In the genomic region with DNA sequence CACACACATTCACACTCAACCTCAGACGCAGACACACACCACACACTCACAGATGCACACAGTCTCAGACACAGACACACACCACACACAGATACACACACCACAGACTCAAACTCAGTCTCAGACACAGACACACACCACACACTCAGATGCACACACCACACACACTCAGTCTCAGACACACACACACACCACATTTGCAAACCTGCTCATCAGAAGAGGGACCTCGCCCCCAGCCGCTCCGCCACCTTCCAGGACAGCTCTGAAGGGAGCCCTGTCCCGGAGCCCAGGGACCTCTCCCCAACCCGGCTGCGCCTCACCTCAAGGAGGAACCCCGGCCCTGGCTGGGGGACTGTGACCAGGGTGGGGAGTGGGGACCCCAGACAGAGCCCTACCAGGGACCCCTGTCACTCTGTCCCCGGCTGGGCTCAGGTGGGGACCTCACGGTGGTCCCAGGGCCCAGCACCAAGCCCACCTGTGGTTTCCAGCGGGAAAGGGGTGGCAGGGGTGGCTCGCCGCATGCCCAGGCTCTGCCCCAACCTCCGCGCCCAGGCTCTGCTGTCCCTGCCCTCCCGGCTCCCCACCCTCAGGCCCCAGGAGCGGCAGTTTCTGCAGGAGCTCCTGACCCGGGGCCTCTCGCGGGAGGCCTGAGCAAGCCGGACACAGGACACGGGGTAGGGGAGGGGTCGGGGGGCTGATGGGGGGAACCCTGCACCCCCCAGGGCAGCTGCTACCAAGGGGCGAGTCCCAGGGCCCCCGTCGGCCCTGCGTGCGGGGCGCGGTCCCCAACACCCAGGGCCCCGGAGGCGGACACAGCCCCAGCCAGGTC, we compare ENCODE assay signal across 9 cellular contexts. TPM values are rescaled to one million over a fixed set of nuclear protein-coding genes. Genes with fewer than 3 reads are reported as not detected.
DNase-seq lines count a peak whose midpoint lies in the region; ATAC-seq and TF ChIP-seq lines count a peak whose summit lies in the region.
"Had no signal": no experiment of that assay in that cellular context is flagged by ENCODE, and none has a peak within 500 bp of the region (broad histone marks: within the 10 kb centered on the region; RNA-seq: fewer than 3 reads in every experiment).

No MANE protein-coding gene starts in this region.

- CTCF ChIA-PET in activated CD4-positive, alpha-beta T cell treated with anti-CD3 and anti-CD28 coated beads, Interleukin-2, amount 10 ng/mL, durations not matched to agents 7 days and 5 days (lab: Charles Lee) = no interaction called here

- POLR2A ChIA-PET in activated CD4-positive, alpha-beta T cell treated with anti-CD3 and anti-CD28 coated beads, Interleukin-2, amount 10 ng/mL, durations not matched to agents 7 days and 5 days (lab: Charles Lee) = no interaction called here

- H3K4me3 ChIP-seq in cardiac fibroblast (replicated peaks in 1 of 2; ENCODE audit: low read depth in 2 of 2, low read length in 2 of 2) = peak overlapping the region; percentile 46 to 82
- peak overlapping the region; percentile 79 for H3K4me3 ChIP-seq in urinary bladder (ENCODE audit: low read depth, low read length)

- ATAC-seq in HG03095 (IDR thresholded peaks at IDR 0.05; ENCODE audit: unreplicated experiment) (no peak), GM18519 (IDR thresholded peaks at IDR 0.05; ENCODE audit: low FRiP score, unreplicated experiment) (no peak)

- WGBS in urinary bladder = 21% methylated on average over 32 of the region's 32 CpGs

- H3K4me3 Mint-ChIP-seq in activated CD4-positive, alpha-beta T cell treated with anti-CD3 and anti-CD28 coated beads, Interleukin-2, amount 10 ng/mL, durations not matched to agents 7 days and 5 days = no peak overlapping the region

- H3K4me1 Mint-ChIP-seq in activated CD4-positive, alpha-beta T cell treated with anti-CD3 and anti-CD28 coated beads, Interleukin-2, amount 10 ng/mL, durations not matched to agents 7 days and 5 days = peaks cover 2% of the 10 kb centered on the region

- H3K27me3 Mint-ChIP-seq in activated CD4-positive, alpha-beta T cell treated with anti-CD3 and anti-CD28 coated beads, Interleukin-2, amount 10 ng/mL, durations not matched to agents 7 days and 5 days = peaks cover 28% of the 10 kb centered on the region

- no peak for TF ChIP-seq CTCF in cardiac fibroblast (IDR thresholded peaks at IDR 0.05; ENCODE audit: low read depth, low read length)

- peak; percentile 4 for DNase-seq in activated CD4-positive, alpha-beta T cell treated with anti-CD3 and anti-CD28 coated beads, Interleukin-2, amount 10 ng/mL, durations not matched to agents 7 days and 5 days
- no peak for DNase-seq in activated CD4-positive, alpha-beta T cell treated with anti-CD3 and anti-CD28 coated beads for 4 hours
- DNase-seq in cardiac fibroblast (ENCODE audit: low read depth in 2 of 2) = no peak
- peak; percentile 89 for DNase-seq in mesenteric fat pad (ENCODE audit: low spot score)
- DNase-seq in HUDEP-2 (lab: John Stamatoyannopoulos, UW; ENCODE audit: unreplicated experiment in 76 of 76) = no peak
- DNase-seq: DND-41 had no signal

- H3K27ac ChIP-seq in urinary bladder (ENCODE audit: low read depth) = peak overlapping the region; percentile 83

- no peaks in the 10 kb centered on the region for H3K4me1 ChIP-seq in urinary bladder (ENCODE audit: insufficient read depth)

- H3K36me3 Mint-ChIP-seq in activated CD4-positive, alpha-beta T cell treated with anti-CD3 and anti-CD28 coated beads, Interleukin-2, amount 10 ng/mL, durations not matched to agents 7 days and 5 days (ENCODE audit: low read depth) = no peaks in the 10 kb centered on the region

- H3K27ac Mint-ChIP-seq in activated CD4-positive, alpha-beta T cell treated with anti-CD3 and anti-CD28 coated beads, Interleukin-2, amount 10 ng/mL, durations not matched to agents 7 days and 5 days = no peak overlapping the region

- H3K9me3 Mint-ChIP-seq in activated CD4-positive, alpha-beta T cell treated with anti-CD3 and anti-CD28 coated beads, Interleukin-2, amount 10 ng/mL, durations not matched to agents 7 days and 5 days = peaks cover under 1% of the 10 kb centered on the region

- no peaks in the 10 kb centered on the region for H3K36me3 ChIP-seq in urinary bladder (ENCODE audit: insufficient read depth)

RNA-seq across cellular contexts. Expression of a gene that starts 0.7 kb away (rescaled TPM):
- 1 to 10 TPM; 2.3 to 2.5 TPM for total RNA-seq in activated CD4-positive, alpha-beta T cell treated with anti-CD3 and anti-CD28 coated beads, Interleukin-2, amount 10 ng/mL, durations not matched to agents 7 days and 5 days
- 735 TPM for total RNA-seq in mesenteric fat pad
- 1,109 TPM for total RNA-seq in urinary bladder
- polyA plus RNA-seq in urinary bladder = 1,471 TPM

RNA-seq across cellular contexts. Expression of a gene that starts 58.2 kb away (rescaled TPM):
- total RNA-seq in activated CD4-positive, alpha-beta T cell treated with anti-CD3 and anti-CD28 coated beads, Interleukin-2, amount 10 ng/mL, durations not matched to agents 7 days and 5 days = not detected
- total RNA-seq in mesenteric fat pad = 0.32 TPM
- total RNA-seq in urinary bladder = 0.48 TPM
- polyA plus RNA-seq in urinary bladder = 0.75 TPM

Comparison
In these comparisons a context has a peak if more than half of its experiments do, and no peak if none do; other contexts are left out.
1. DNase-seq: peak in activated CD4-positive, alpha-beta T cell treated with anti-CD3 and anti-CD28 coated beads, Interleukin-2, amount 10 ng/mL, durations not matched to agents 7 days and 5 days (single experiment) and mesenteric fat pad (single experiment); none in activated CD4-positive, alpha-beta T cell treated with anti-CD3 and anti-CD28 coated beads for 4 hours (0 of 2), cardiac fibroblast (0 of 2) and HUDEP-2 (0 of 76).
2. RNA of a gene that starts 0.7 kb away (total RNA-seq): 1,109 TPM in urinary bladder (single experiment) and 735 TPM in mesenteric fat pad (single experiment); 2.3 to 2.5 TPM in activated CD4-positive, alpha-beta T cell treated with anti-CD3 and anti-CD28 coated beads, Interleukin-2, amount 10 ng/mL, durations not matched to agents 7 days and 5 days; every median in the first group is over 100 times any median in the second.